ENCODE assay signal across 8 cellular contexts in genomic region chr7:99918959-99919813, GRCh38. TPM values are rescaled to one million over a fixed set of nuclear protein-coding genes. Genes with fewer than 3 reads are reported as not detected.
DNase-seq lines count a peak whose midpoint lies in the region; ATAC-seq and TF ChIP-seq lines count a peak whose summit lies in the region.

TSS of gene TRIM4 (minus strand) at chr7:99919530. CDS start at chr7:99919401, 129 bp downstream.

- peak within 1 kb of the TSS; percentile 96 to 99 (median 98) for H3K27ac Mint-ChIP-seq in naive thymus-derived CD8-positive, alpha-beta T cell

- intact Hi-C loops in Panc1 (cut with micrococcal nuclease; ENCODE audit: unreplicated experiment): loop anchor here (10.0 kb wide), 1 partner anchor 136 kb away; no protein-coding TSS in a partner anchor
- intact Hi-C loops in esophagus squamous epithelium (cut with DNase I): no loop called here

- H3K27ac ChIP-seq in Panc1 (ENCODE audit: low read length): peak within 1 kb of the TSS; percentile 98
- H3K27ac ChIP-seq in esophagus squamous epithelium: peak within 1 kb of the TSS; percentile 89 to 96 (median 92)

- H3K36me3 ChIP-seq in Panc1 (ENCODE audit: control insufficient read depth, insufficient read depth, low read length) (no peaks in the 10 kb centered on the region; the same call in 1 of the 2 replicates), esophagus squamous epithelium (peaks cover 0 to 35% (median 0%) of the 10 kb centered on the region in 3 donors)

- peaks cover 37 to 63% (median 54%) of the 10 kb centered on the region in 4 donors for H3K4me1 Mint-ChIP-seq in naive thymus-derived CD8-positive, alpha-beta T cell

- 0% methylated on average over 1 to 9 of the region's 81 CpGs for WGBS in esophagus squamous epithelium, 2 donors

- H3K27me3 Mint-ChIP-seq in naive thymus-derived CD8-positive, alpha-beta T cell: no peaks in the 10 kb centered on the region

- TF ChIP-seq CTCF in Panc1 (IDR thresholded peaks at IDR 0.05) (peak; percentile 43), esophagus squamous epithelium (IDR thresholded peaks at IDR 0.05) (peak in 5 of 6 experiments; percentile 2 to 33 (median 10))

- peak within 1 kb of the TSS; percentile 89 to 98 (median 94) for H3K4me3 Mint-ChIP-seq in naive thymus-derived CD8-positive, alpha-beta T cell

- no peak for TF ChIP-seq RAD21 in Ishikawa (IDR thresholded peaks at IDR 0.05; ENCODE audit: low read depth)

- no peaks in the 10 kb centered on the region for H3K9me3 Mint-ChIP-seq in naive thymus-derived CD8-positive, alpha-beta T cell

- H3K27me3 ChIP-seq in Panc1 (ENCODE audit: control insufficient read depth, insufficient read depth, low read length) (no peaks in the 10 kb centered on the region), esophagus squamous epithelium (no peaks in the 10 kb centered on the region)

- CTCF ChIA-PET in Panc1 (lab: Charles Lee): interaction anchor here (0.5 to 1.2 kb wide), 4 partner anchors 37 to 75 kb away, joined by 3 to 4 read pairs (median 3); no protein-coding TSS in a partner anchor

- TF ChIP-seq EP300 in Ishikawa (IDR thresholded peaks at IDR 0.05; ENCODE audit: borderline replicate concordance): no peak

- POLR2A ChIA-PET in Panc1 (lab: Charles Lee): interaction anchor here (0.5 kb wide), 2 partner anchors 18 to 102 kb away, joined by 7 to 8 read pairs; no protein-coding TSS in a partner anchor
- POLR2A ChIA-PET in naive thymus-derived CD8-positive, alpha-beta T cell (lab: Charles Lee): interaction anchor here (0.5 to 4.7 kb wide), 32 partner anchors 9 to 525 kb away, joined by 3 to 50 read pairs (median 5); partner anchors contain the start of genes AP4M1, COPS6, GJC3 and MBLAC1

- H3K4me3 ChIP-seq in Panc1 (ENCODE audit: low read depth in 2 of 2, low read length in 2 of 2): peak within 1 kb of the TSS; percentile 85 to 95
- peak within 1 kb of the TSS; percentile 63 to 78 (median 71) for H3K4me3 ChIP-seq in esophagus squamous epithelium

- TF ChIP-seq POLR2A in esophagus squamous epithelium (IDR thresholded peaks at IDR 0.05): peak in 2 of 4 donors; percentile 89 to 91

- peak; percentile 94 for ATAC-seq in GM21576 (IDR thresholded peaks at IDR 0.05; ENCODE audit: unreplicated experiment)
- peak; percentile 100 for ATAC-seq in Panc1
- ATAC-seq in naive thymus-derived CD8-positive, alpha-beta T cell: peak; percentile 97 to 98
- ATAC-seq in stimulated activated naive CD8-positive, alpha-beta T cell treated with anti-CD3 and anti-CD28 coated beads, Interleukin-15, Interleukin-2, amounts not matched to agents 100 U/mL and 50 U/mL, for 24 hours: peak; percentile 100

- H3K9me3 ChIP-seq in Panc1 (ENCODE audit: control insufficient read depth, insufficient read depth, low read depth, low read length) (no peaks in the 10 kb centered on the region), esophagus squamous epithelium (no peaks in the 10 kb centered on the region)

- H3K4me1 ChIP-seq in Panc1 (ENCODE audit: control insufficient read depth, insufficient read depth, low read length) (peaks cover 11% of the 10 kb centered on the region), esophagus squamous epithelium (peaks cover 21 to 51% (median 24%) of the 10 kb centered on the region in 3 donors)

- no TSS peak for BruUV-seq in Panc1 (replicated peaks; lab: Mats Ljungman, UMichigan)

- H3K36me3 Mint-ChIP-seq in naive thymus-derived CD8-positive, alpha-beta T cell: peaks cover 0 to 34% (median 0%) of the 10 kb centered on the region in 3 donors

- in situ Hi-C loops in Panc1 (cut with HindIII; ENCODE audit: low pct_unique_long_range_greater_than_20kb, low sequenced_read_pairs): no loop called here

- DNase-seq in DMS53 (lab: John Stamatoyannopoulos, UW) (peak; percentile 96), Panc1 (ENCODE audit: low read depth, low spot score) (peak; percentile 82), esophagus squamous epithelium (lab: John Stamatoyannopoulos, UW) (peak; percentile 61)
- DNase-seq in activated T-cell treated with anti-CD3 and anti-CD28 coated beads, Interleukin-2, amount 50 U/mL, for 48 hours: peak; percentile 94 to 96
- peak; percentile 76 to 94 (median 87) for DNase-seq in naive thymus-derived CD8-positive, alpha-beta T cell
- peak; percentile 92 for DNase-seq in stimulated activated naive CD8-positive, alpha-beta T cell treated with anti-CD3 and anti-CD28 coated beads, Interleukin-15, Interleukin-2, amounts not matched to agents 100 U/mL and 50 U/mL, for 24 hours

TF ChIP-seq in Ishikawa, 13 proteins besides CTCF, POLR2A, EP300 and RAD21:
- TF ChIP-seq ZBTB7A (IDR thresholded peaks at IDR 0.05; ENCODE audit: low read depth) (no peak), NFIC (IDR thresholded peaks at IDR 0.05) (peak; percentile 18; the same call in 1 of the 2 replicates), YY1 (IDR thresholded peaks at IDR 0.05; ENCODE audit: low read depth) (0 out of 2 replicates have a peak, but pooled peaks have one; percentile 60), CEBPB (IDR thresholded peaks at IDR 0.05) (no peak), TCF12 (IDR thresholded peaks at IDR 0.05; ENCODE audit: low read depth) (peak; percentile 38; the same call in 1 of the 2 replicates), TEAD4 (IDR thresholded peaks at IDR 0.05) (no peak), REST (IDR thresholded peaks at IDR 0.05; ENCODE audit: low read depth) (no peak), CREB1 (IDR thresholded peaks at IDR 0.05; ENCODE audit: low read depth) (0 out of 2 replicates have a peak, but pooled peaks have one; percentile 16), USF1 (IDR thresholded peaks at IDR 0.05) (no peak), MAX (IDR thresholded peaks at IDR 0.05) (peak; percentile 53; the same call in 1 of the 2 replicates), FOXM1 (IDR thresholded peaks at IDR 0.05; ENCODE audit: borderline replicate concordance, low read depth) (no peak), TAF1 (IDR thresholded peaks at IDR 0.05; ENCODE audit: low read depth) (peak; percentile 76), EGR1 (IDR thresholded peaks at IDR 0.05) (no peak; the same call in 1 of the 2 replicates)
TF ChIP-seq in Ishikawa: peak in this region for 6.

RNA-seq across cellular contexts. Expression of gene TRIM4, which starts in this region (rescaled TPM):
- total RNA-seq in Panc1 (2021; ENCODE audit: unreplicated experiment): 28.1 TPM
- polyA plus RNA-seq in Panc1 (2012; ENCODE audit: insufficient read length): 23.6 TPM
- total RNA-seq in esophagus squamous epithelium: 10 to 100 TPM; 18.3 to 35.7 (median 22.7) TPM
- 10 to 100 TPM; 68.4 to 70.6 TPM for total RNA-seq in naive thymus-derived CD8-positive, alpha-beta T cell
- 10 to 100 TPM; 22.2 to 32.2 (median 31.0) TPM for polyA plus RNA-seq in naive thymus-derived CD8-positive, alpha-beta T cell

Comparison
In these comparisons a context has a peak if more than half of its experiments do, and no peak if none do; other contexts are left out.
1. Peak in every context shown above with its lines: DNase-seq, ATAC-seq, H3K4me3 ChIP-seq and H3K27ac ChIP-seq.